ENCODE assay signal across 1 cellular context in the genomic region with DNA sequence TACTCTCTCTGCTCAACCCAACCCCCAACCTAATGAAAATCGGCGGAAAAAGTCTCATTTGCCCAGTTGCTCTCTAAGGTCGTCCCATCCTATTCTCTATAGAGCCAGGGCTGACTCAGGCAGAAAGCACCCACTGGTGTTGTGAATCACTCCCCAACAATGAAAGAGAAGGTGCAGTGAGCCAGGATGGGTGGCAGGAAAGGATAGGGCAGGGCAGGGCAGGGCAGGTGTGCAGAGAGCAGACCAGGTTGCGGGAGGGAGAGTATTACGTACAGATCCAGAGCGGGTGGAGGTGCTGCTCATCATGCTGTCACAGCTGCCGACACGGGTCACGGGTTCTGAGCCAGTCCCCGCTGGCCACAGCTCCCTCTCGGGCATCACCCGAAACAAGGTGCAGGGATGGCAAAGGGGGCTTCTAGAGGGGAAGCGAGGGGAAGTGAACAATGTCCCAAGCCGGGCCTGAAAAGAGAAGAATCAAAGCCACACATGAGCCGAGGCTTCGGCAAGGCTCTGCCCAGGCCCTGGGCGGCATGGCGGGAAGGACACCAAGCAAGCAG.
TF ChIP-seq lines count a peak whose summit lies in the region.

No MANE protein-coding gene starts in this region.

TF ChIP-seq in SK-N-SH, 30 proteins besides CTCF, POLR2A, EP300 and RAD21 (continued from another document):
- TF ChIP-seq, protein P1, sequence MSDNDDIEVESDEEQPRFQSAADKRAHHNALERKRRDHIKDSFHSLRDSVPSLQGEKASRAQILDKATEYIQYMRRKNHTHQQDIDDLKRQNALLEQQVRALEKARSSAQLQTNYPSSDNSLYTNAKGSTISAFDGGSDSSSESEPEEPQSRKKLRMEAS (IDR thresholded peaks at IDR 0.05; ENCODE audit: low read depth) = no peak
- TF ChIP-seq TCF12 (IDR thresholded peaks at IDR 0.05) (peak; percentile 42; the same call in 1 of the 2 replicates), YY1 (IDR thresholded peaks at IDR 0.05; ENCODE audit: low read depth) (no peak), RFX5 (IDR thresholded peaks at IDR 0.05; ENCODE audit: low read length) (no peak), FOSL2 (IDR thresholded peaks at IDR 0.05; ENCODE audit: borderline replicate concordance, low read depth) (peak; percentile 79; the same call in 1 of the 2 replicates), NFIC (IDR thresholded peaks at IDR 0.05; ENCODE audit: borderline replicate concordance) (peak; percentile 29), SIN3A (IDR thresholded peaks at IDR 0.05; ENCODE audit: borderline replicate concordance, low read depth, low read length) (no peak), TAF1 (IDR thresholded peaks at IDR 0.05; ENCODE audit: borderline replicate concordance, low read depth, low read length) (no peak)
- TF ChIP-seq, protein P2, sequence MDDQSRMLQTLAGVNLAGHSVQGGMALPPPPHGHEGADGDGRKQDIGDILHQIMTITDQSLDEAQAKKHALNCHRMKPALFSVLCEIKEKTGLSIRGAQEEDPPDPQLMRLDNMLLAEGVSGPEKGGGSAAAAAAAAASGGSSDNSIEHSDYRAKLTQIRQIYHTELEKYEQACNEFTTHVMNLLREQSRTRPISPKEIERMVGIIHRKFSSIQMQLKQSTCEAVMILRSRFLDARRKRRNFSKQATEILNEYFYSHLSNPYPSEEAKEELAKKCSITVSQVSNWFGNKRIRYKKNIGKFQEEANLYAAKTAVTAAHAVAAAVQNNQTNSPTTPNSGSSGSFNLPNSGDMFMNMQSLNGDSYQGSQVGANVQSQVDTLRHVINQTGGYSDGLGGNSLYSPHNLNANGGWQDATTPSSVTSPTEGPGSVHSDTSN (IDR thresholded peaks at IDR 0.05) = no peak
- TF ChIP-seq, protein P3, sequence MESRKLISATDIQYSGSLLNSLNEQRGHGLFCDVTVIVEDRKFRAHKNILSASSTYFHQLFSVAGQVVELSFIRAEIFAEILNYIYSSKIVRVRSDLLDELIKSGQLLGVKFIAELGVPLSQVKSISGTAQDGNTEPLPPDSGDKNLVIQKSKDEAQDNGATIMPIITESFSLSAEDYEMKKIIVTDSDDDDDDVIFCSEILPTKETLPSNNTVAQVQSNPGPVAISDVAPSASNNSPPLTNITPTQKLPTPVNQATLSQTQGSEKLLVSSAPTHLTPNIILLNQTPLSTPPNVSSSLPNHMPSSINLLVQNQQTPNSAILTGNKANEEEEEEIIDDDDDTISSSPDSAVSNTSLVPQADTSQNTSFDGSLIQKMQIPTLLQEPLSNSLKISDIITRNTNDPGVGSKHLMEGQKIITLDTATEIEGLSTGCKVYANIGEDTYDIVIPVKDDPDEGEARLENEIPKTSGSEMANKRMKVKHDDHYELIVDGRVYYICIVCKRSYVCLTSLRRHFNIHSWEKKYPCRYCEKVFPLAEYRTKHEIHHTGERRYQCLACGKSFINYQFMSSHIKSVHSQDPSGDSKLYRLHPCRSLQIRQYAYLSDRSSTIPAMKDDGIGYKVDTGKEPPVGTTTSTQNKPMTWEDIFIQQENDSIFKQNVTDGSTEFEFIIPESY (IDR thresholded peaks at IDR 0.05; ENCODE audit: borderline replicate concordance, low read depth) = no peak
- TF ChIP-seq, protein P4, sequence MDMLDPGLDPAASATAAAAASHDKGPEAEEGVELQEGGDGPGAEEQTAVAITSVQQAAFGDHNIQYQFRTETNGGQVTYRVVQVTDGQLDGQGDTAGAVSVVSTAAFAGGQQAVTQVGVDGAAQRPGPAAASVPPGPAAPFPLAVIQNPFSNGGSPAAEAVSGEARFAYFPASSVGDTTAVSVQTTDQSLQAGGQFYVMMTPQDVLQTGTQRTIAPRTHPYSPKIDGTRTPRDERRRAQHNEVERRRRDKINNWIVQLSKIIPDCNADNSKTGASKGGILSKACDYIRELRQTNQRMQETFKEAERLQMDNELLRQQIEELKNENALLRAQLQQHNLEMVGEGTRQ (IDR thresholded peaks at IDR 0.05; ENCODE audit: borderline replicate concordance, low read depth, low read length) = no peak
